1 cellular context compared by ENCODE assay signal in the genomic region with DNA sequence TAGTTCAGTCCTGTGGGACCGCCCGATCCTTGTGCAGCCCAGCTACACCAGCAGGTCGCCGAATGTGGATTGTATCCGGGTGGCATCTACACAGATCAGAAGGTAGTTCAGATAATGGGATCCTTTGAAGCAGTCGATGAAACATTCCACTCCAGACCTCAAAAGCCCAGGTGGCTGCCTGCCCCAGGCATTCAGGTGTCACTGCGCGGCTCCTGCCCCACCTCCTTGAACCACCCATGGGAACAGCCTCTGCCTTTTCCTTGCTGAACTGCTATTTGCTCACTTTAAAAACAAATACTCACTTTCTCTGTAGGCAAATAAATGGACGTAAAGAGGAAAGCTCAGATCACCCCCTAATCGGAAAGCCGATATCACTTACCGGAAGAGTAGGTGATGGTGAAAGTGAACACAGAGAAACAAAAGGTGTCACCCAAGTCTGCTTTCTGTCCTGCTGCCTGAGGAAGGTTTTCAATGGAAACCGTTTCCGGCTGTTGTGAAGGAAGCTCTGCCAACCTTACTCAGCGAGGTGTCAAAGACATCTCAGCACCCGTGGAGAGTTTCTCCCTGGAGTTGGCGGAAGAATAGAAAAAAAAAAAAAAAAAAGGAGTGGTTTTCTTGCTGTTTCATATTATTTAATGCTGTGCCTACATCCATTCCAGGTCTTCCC.
TF ChIP-seq lines count a peak whose summit lies in the region.

No MANE protein-coding gene starts in this region.

TF ChIP-seq in H1, 55 proteins besides CTCF, POLR2A, EP300 and RAD21 (continued from another document):
- TF ChIP-seq GABPA (IDR thresholded peaks at IDR 0.05; ENCODE audit: borderline replicate concordance, insufficient read depth, low read length) = no peak
- TF ChIP-seq SP4 (IDR thresholded peaks at IDR 0.05; ENCODE audit: low read length) = no peak
- TF ChIP-seq POU5F1 (IDR thresholded peaks at IDR 0.05; ENCODE audit: low read depth, low read length) = no peak
- no peak for TF ChIP-seq TBP (IDR thresholded peaks at IDR 0.05; ENCODE audit: low read depth, low read length)
- no peak for TF ChIP-seq BACH1 (IDR thresholded peaks at IDR 0.05; ENCODE audit: low read length)
- TF ChIP-seq CHD2 (IDR thresholded peaks at IDR 0.05; ENCODE audit: low read length) = no peak
- no peak for TF ChIP-seq RXRA (IDR thresholded peaks at IDR 0.05; ENCODE audit: insufficient read depth, low read depth, low read length)
- TF ChIP-seq BCL11A (IDR thresholded peaks at IDR 0.05; ENCODE audit: low read depth in 2 of 2, low read length in 2 of 2) = no peak
- TF ChIP-seq JUND (IDR thresholded peaks at IDR 0.05; ENCODE audit: low read length) = no peak
- TF ChIP-seq KDM5A (IDR thresholded peaks at IDR 0.05; ENCODE audit: low read length) = no peak
- no peak for TF ChIP-seq POLR2AphosphoS5 (IDR thresholded peaks at IDR 0.05; ENCODE audit: low read depth, low read length)
- TF ChIP-seq TEAD4 (IDR thresholded peaks at IDR 0.05; ENCODE audit: low read depth, low read length) = no peak
- no peak for TF ChIP-seq SIX5 (IDR thresholded peaks at IDR 0.05; ENCODE audit: low read depth, low read length)
- no peak for TF ChIP-seq CEBPB (IDR thresholded peaks at IDR 0.05; ENCODE audit: low read depth, low read length)
- TF ChIP-seq PHF8 (conservative IDR thresholded peaks at IDR 0.05; ENCODE audit: low read depth, low read length) = no peak
- TF ChIP-seq HDAC6 (IDR thresholded peaks at IDR 0.05; ENCODE audit: low read depth, low read length) = no peak
- no peak for TF ChIP-seq CHD1 (IDR thresholded peaks at IDR 0.05; ENCODE audit: low read depth, low read length)
